25 cellular contexts compared by ENCODE assay signal in the genomic region with DNA sequence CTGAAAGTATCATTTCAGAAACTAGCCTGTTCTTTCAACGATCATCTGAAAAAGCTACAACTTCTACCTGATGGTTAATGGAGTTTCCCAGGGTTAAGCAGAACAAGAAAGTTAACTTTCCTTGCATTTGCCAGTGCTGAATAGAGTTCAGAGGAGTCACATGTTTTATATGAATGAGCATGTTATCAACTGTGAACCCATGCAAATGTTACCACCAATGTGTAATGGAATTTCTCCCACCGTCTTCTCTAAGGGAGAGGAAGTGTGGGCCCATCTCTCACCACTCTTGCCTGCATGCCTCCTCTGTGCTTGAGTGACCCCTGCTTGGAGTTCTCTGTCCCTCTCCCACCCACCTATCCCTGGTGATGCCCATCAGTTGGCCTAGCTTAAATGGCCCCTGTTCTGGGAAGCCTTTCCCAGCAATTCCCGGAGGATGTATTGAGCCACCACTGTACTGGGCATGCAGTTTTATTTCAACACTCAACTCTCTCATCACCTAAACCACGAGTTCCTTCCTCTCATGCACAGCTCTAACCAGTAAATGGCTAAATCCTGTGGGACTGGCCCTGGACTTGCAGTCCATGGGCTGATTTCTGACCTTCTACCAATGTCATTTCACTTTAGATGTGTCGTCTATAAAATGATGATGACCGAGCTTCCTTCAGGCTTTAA.
DNase-seq lines count a peak whose midpoint lies in the region; ATAC-seq, FAIRE-seq and TF ChIP-seq lines count a peak whose summit lies in the region.
"Had no signal": no experiment of that assay in that cellular context is flagged by ENCODE, and none has a peak within 500 bp of the region (broad histone marks: within the 10 kb centered on the region; RNA-seq: fewer than 3 reads in every experiment).

No MANE protein-coding gene starts in this region.

- no peak for TF ChIP-seq CTCF in AG10803 (conservative IDR thresholded peaks at IDR 0.05; ENCODE audit: low read length)

- peaks cover 0 to 7% of the 10 kb centered on the region in 2 donors for H3K27me3 Mint-ChIP-seq in stimulated activated naive B cell treated with anti-CD40 and anti-IgM and Interleukin-4, amounts not matched to agents 10 μg/mL and 1 μg/mL and 100 μg/mL, for 72 hours
- H3K27me3 Mint-ChIP-seq: CD4-positive, alpha-beta T cell had no signal

- no peak overlapping the region for H3K4me3 ChIP-seq in AG10803 (ENCODE audit: low read length)
- H3K4me3 ChIP-seq: A549, GM12878, K562 had no signal

- H3K4me1 Mint-ChIP-seq in stimulated activated naive B cell treated with anti-CD40 and anti-IgM and Interleukin-4, amounts not matched to agents 10 μg/mL and 1 μg/mL and 100 μg/mL, for 72 hours, result peaks cover 7 to 13% of the 10 kb centered on the region in 2 donors

- no peak for FAIRE-seq in HTR-8/SVneo (lab: Jason Lieb, UNC)
- FAIRE-seq: A549, K562 had no signal

- DNase-seq in AG10803 (ENCODE audit: low read depth) (peak; percentile 28), LHCN-M2 (ENCODE audit: low read depth) (peak; percentile 20), fibroblast of peridontal ligament (ENCODE audit: extremely low read depth) (peak; percentile 7), HTR-8/SVneo (ENCODE audit: insufficient read length, low spot score) (no peak)
- DNase-seq in stimulated activated naive B cell treated with anti-CD40 and anti-IgM and Interleukin-4, amounts not matched to agents 10 μg/mL and 1 μg/mL and 100 μg/mL, for 72 hours, result no peak
- DNase-seq in activated effector memory CD4-positive, alpha-beta T cell treated with anti-CD3 and anti-CD28 coated beads, Interleukin-2, amount 50 U/mL, for 16 hours, result no peak
- DNase-seq: BE2C; Caco-2; CD4-positive, alpha-beta T cell; DMS 273 treated with DMSO at 0.1 percent for 48 hours; DND-41; GOT3; MM.1S; NCI-H1105; NCI-H2029 treated with DMSO at 0.1 percent for 48 hours; NCI-H226; NCI-H524; NCI-H774 had no signal

- ATAC-seq in stimulated activated naive B cell treated with anti-CD40 and anti-IgM and Interleukin-4, amounts not matched to agents 10 μg/mL and 1 μg/mL and 100 μg/mL, for 72 hours (replicated peaks), result peak; percentile 62 to 74
- no peak for ATAC-seq in HG02870 (IDR thresholded peaks at IDR 0.05; ENCODE audit: unreplicated experiment)
- ATAC-seq: A549, GM12878, HCT116, K562, Panc1, SK-N-SH treated with all-trans-retinoic acid at 6 μM for 48 hours had no signal

- no peak overlapping the region for H3K4me3 Mint-ChIP-seq in stimulated activated naive B cell treated with anti-CD40 and anti-IgM and Interleukin-4, amounts not matched to agents 10 μg/mL and 1 μg/mL and 100 μg/mL, for 72 hours
- H3K4me3 Mint-ChIP-seq: CD4-positive, alpha-beta T cell had no signal

- H3K9me3 Mint-ChIP-seq in stimulated activated naive B cell treated with anti-CD40 and anti-IgM and Interleukin-4, amounts not matched to agents 10 μg/mL and 1 μg/mL and 100 μg/mL, for 72 hours, result no peaks in the 10 kb centered on the region
- H3K9me3 Mint-ChIP-seq: CD4-positive, alpha-beta T cell had no signal

- no peak overlapping the region for H3K27ac Mint-ChIP-seq in stimulated activated naive B cell treated with anti-CD40 and anti-IgM and Interleukin-4, amounts not matched to agents 10 μg/mL and 1 μg/mL and 100 μg/mL, for 72 hours
- H3K27ac Mint-ChIP-seq: CD4-positive, alpha-beta T cell had no signal

- H3K36me3 Mint-ChIP-seq in stimulated activated naive B cell treated with anti-CD40 and anti-IgM and Interleukin-4, amounts not matched to agents 10 μg/mL and 1 μg/mL and 100 μg/mL, for 72 hours, result no peaks in the 10 kb centered on the region

Comparison
In these comparisons a context has a peak if more than half of its experiments do, and no peak if none do; other contexts are left out.
1. DNase-seq: peak in AG10803 (single experiment), LHCN-M2 (single experiment) and fibroblast of peridontal ligament (single experiment); none in stimulated activated naive B cell treated with anti-CD40 and anti-IgM and Interleukin-4, amounts not matched to agents 10 μg/mL and 1 μg/mL and 100 μg/mL, for 72 hours (single experiment), activated effector memory CD4-positive, alpha-beta T cell treated with anti-CD3 and anti-CD28 coated beads, Interleukin-2, amount 50 U/mL, for 16 hours (single experiment) and HTR-8/SVneo (single experiment).